ENCODE assay signal across 8 cellular contexts in genomic region chr2:218322756-218323525, GRCh38. TPM values are rescaled to one million over a fixed set of nuclear protein-coding genes. Genes with fewer than 3 reads are reported as not detected.
A peak's percentile ranks its signal among the peaks of the same experiment; 100 is the strongest.
DNase-seq lines count a peak whose midpoint lies in the region; ATAC-seq and TF ChIP-seq lines count a peak whose summit lies in the region.

No MANE protein-coding gene starts in this region.

- no peaks in the 10 kb centered on the region for H3K36me3 Mint-ChIP-seq in CD8-positive, alpha-beta T cell
- no peaks in the 10 kb centered on the region for H3K36me3 Mint-ChIP-seq in stimulated activated effector memory CD8-positive, alpha-beta T cell treated with anti-CD3 and anti-CD28 coated beads, Interleukin-12 subunit alpha, Interleukin-12 subunit beta, amount 100 ng/mL, for 72 hours

- no peaks in the 10 kb centered on the region for H3K27me3 ChIP-seq in CD8-positive, alpha-beta T cell (ENCODE audit: insufficient read depth, low read length)
- H3K27me3 ChIP-seq in esophagus muscularis mucosa (no peaks in the 10 kb centered on the region), muscle layer of duodenum (ENCODE audit: low read depth, low read length) (no peaks in the 10 kb centered on the region)

- peaks cover 4% of the 10 kb centered on the region for H3K27me3 Mint-ChIP-seq in CD8-positive, alpha-beta T cell (ENCODE audit: low read depth)

- intact Hi-C loops in CD8-positive, alpha-beta T cell (cut with DNase I, micrococcal nuclease), result loop anchor here in 1 of 2 experiments (1.0 to 5.0 kb wide), 3 partner anchors 22 to 53 kb away; partner anchors contain the start of genes AAMP and PNKD
- intact Hi-C loops in esophagus muscularis mucosa (cut with DNase I), result loop anchor here (5.0 kb wide), 1 partner anchor 39 kb away; no protein-coding TSS in a partner anchor

- H3K27ac Mint-ChIP-seq in CD8-positive, alpha-beta T cell, result peak overlapping the region; percentile 77
- no peak overlapping the region for H3K27ac Mint-ChIP-seq in stimulated activated effector memory CD8-positive, alpha-beta T cell treated with anti-CD3 and anti-CD28 coated beads, Interleukin-12 subunit alpha, Interleukin-12 subunit beta, amount 100 ng/mL, for 72 hours

- no peaks in the 10 kb centered on the region for H3K36me3 ChIP-seq in CD8-positive, alpha-beta T cell (ENCODE audit: insufficient read depth, low read length)
- H3K36me3 ChIP-seq in esophagus muscularis mucosa (no peaks in the 10 kb centered on the region), muscle layer of duodenum (ENCODE audit: control insufficient read depth in 1 of 2, insufficient read depth in 2 of 2, low read length in 2 of 2) (no peaks in the 10 kb centered on the region)

- POLR2A ChIA-PET in CD8-positive, alpha-beta T cell (lab: Charles Lee), result interaction anchor here (0.8 kb wide), 1 partner anchor 71 kb away, joined by 3 read pairs; no protein-coding TSS in a partner anchor

- H3K4me3 ChIP-seq in CD8-positive, alpha-beta T cell (ENCODE audit: low read depth, low read length), result peak overlapping the region; percentile 48
- peak overlapping the region; percentile 79 to 94 (median 82) for H3K4me3 ChIP-seq in esophagus muscularis mucosa
- H3K4me3 ChIP-seq in muscle layer of duodenum (ENCODE audit: low read depth in 1 of 2, low read length in 2 of 2), result peak overlapping the region; percentile 71 to 80

- WGBS in esophagus muscularis mucosa, result under 1% methylated on average over 24 of the region's 69 CpGs

- peaks cover 49% of the 10 kb centered on the region for H3K4me1 ChIP-seq in CD8-positive, alpha-beta T cell (ENCODE audit: insufficient read depth, low read length)
- peaks cover 17 to 31% (median 26%) of the 10 kb centered on the region in 4 donors for H3K4me1 ChIP-seq in esophagus muscularis mucosa
- H3K4me1 ChIP-seq in muscle layer of duodenum (ENCODE audit: control insufficient read depth in 1 of 2, insufficient read depth in 2 of 2, low read length in 2 of 2), result peaks cover 7 to 13% of the 10 kb centered on the region in 2 donors

- H3K4me3 Mint-ChIP-seq in CD8-positive, alpha-beta T cell, result peak overlapping the region; percentile 86
- H3K4me3 Mint-ChIP-seq in stimulated activated effector memory CD8-positive, alpha-beta T cell treated with anti-CD3 and anti-CD28 coated beads, Interleukin-12 subunit alpha, Interleukin-12 subunit beta, amount 100 ng/mL, for 72 hours, result peak overlapping the region; percentile 77

- no peaks in the 10 kb centered on the region for H3K9me3 ChIP-seq in CD8-positive, alpha-beta T cell (ENCODE audit: low read length)
- H3K9me3 ChIP-seq in esophagus muscularis mucosa (no peaks in the 10 kb centered on the region), muscle layer of duodenum (ENCODE audit: control insufficient read depth in 1 of 2, low read length in 2 of 2) (no peaks in the 10 kb centered on the region)

- no peak for TF ChIP-seq POLR2A in esophagus muscularis mucosa (IDR thresholded peaks at IDR 0.05; ENCODE audit: low read depth)

- peak; percentile 70 for ATAC-seq in CD8-positive, alpha-beta T cell
- ATAC-seq in GM19455 (IDR thresholded peaks at IDR 0.05; ENCODE audit: unreplicated experiment), result peak; percentile 75
- ATAC-seq in stimulated activated effector memory CD8-positive, alpha-beta T cell treated with anti-CD3 and anti-CD28 coated beads, Interleukin-12 subunit alpha, Interleukin-12 subunit beta, amount 100 ng/mL, for 72 hours, result peak; percentile 78

- no peaks in the 10 kb centered on the region for H3K9me3 Mint-ChIP-seq in CD8-positive, alpha-beta T cell
- H3K9me3 Mint-ChIP-seq in stimulated activated effector memory CD8-positive, alpha-beta T cell treated with anti-CD3 and anti-CD28 coated beads, Interleukin-12 subunit alpha, Interleukin-12 subunit beta, amount 100 ng/mL, for 72 hours, result no peaks in the 10 kb centered on the region

- TF ChIP-seq EP300 in esophagus muscularis mucosa (IDR thresholded peaks at IDR 0.05), result no peak

- peaks cover 58% of the 10 kb centered on the region for H3K4me1 Mint-ChIP-seq in CD8-positive, alpha-beta T cell (ENCODE audit: low read depth)
- peaks cover 21% of the 10 kb centered on the region for H3K4me1 Mint-ChIP-seq in stimulated activated effector memory CD8-positive, alpha-beta T cell treated with anti-CD3 and anti-CD28 coated beads, Interleukin-12 subunit alpha, Interleukin-12 subunit beta, amount 100 ng/mL, for 72 hours

- H3K27ac ChIP-seq in CD8-positive, alpha-beta T cell (ENCODE audit: low read depth, low read length), result peak overlapping the region; percentile 48
- H3K27ac ChIP-seq in esophagus muscularis mucosa (replicated peaks in 1 of 4) (peak overlapping the region; percentile 67 to 83 (median 76)), muscle layer of duodenum (ENCODE audit: low read length) (peak overlapping the region; percentile 14)

- peak; percentile 9 to 70 (median 40) for DNase-seq in CD8-positive, alpha-beta T cell
- DNase-seq in HK-2 (ENCODE audit: unreplicated experiment) (peak; percentile 91), NOMO-1 treated with DMSO at 0.1 percent for 48 hours (lab: John Stamatoyannopoulos, UW; ENCODE audit: unreplicated experiment) (peak; percentile 80), activated T-cell treated with anti-CD3 and anti-CD28 coated beads for 48 hours (ENCODE audit: low read depth) (peak; percentile 37), esophagus muscularis mucosa (ENCODE audit: extremely low spot score) (no peak)
- DNase-seq in stimulated activated effector memory CD8-positive, alpha-beta T cell treated with anti-CD3 and anti-CD28 coated beads, Interleukin-12 subunit alpha, Interleukin-12 subunit beta, amount 100 ng/mL, for 72 hours (ENCODE audit: low spot score in 2 of 2), result peak; percentile 47 to 73

- CTCF ChIA-PET in CD8-positive, alpha-beta T cell (lab: Charles Lee), result interaction anchor here (1.2 to 4.1 kb wide), 5 partner anchors 21 to 51 kb away, joined by 3 to 33 read pairs (median 5); partner anchors contain the start of gene CATIP

- TF ChIP-seq CTCF in CD8-positive, alpha-beta T cell (IDR thresholded peaks at IDR 0.05), result no peak
- no peak for TF ChIP-seq CTCF in esophagus muscularis mucosa (IDR thresholded peaks at IDR 0.05)

RNA-seq across cellular contexts. Expression of gene TMBIM1, which starts 30.6 kb away (rescaled TPM):
- 10 to 100 TPM; 80.8 to 86.7 TPM for total RNA-seq in CD8-positive, alpha-beta T cell
- total RNA-seq in esophagus muscularis mucosa, result 100 to 1,000 TPM; 131 to 238 (median 197) TPM

RNA-seq across cellular contexts. Expression of gene CATIP, which starts 33.7 kb away (rescaled TPM):
- total RNA-seq in CD8-positive, alpha-beta T cell, result not detected
- total RNA-seq in esophagus muscularis mucosa, result not detected

RNA-seq across cellular contexts. Expression of gene PNKD, which starts 52.6 kb away (rescaled TPM):
- 1 to 10 TPM; 7.1 to 7.2 TPM for total RNA-seq in CD8-positive, alpha-beta T cell
- 10 to 100 TPM; 40.3 to 74.1 (median 56.5) TPM for total RNA-seq in esophagus muscularis mucosa

RNA-seq across cellular contexts. Expression of gene AAMP, which starts 53.0 kb away (rescaled TPM):
- total RNA-seq in CD8-positive, alpha-beta T cell, result 10 to 100 TPM; 44.7 to 50.4 TPM
- total RNA-seq in esophagus muscularis mucosa, result 100 to 1,000 TPM; 104 to 169 (median 144) TPM

RNA-seq across cellular contexts. Expression of gene SLC11A1, which starts 59.1 kb away (rescaled TPM):
- total RNA-seq in CD8-positive, alpha-beta T cell, result under 1 TPM; 0.72 to 0.92 TPM
- 10 to 100 TPM in 2 of 4 donors, 1 to 10 TPM in 2; 5.6 to 38.1 (median 20.7) TPM for total RNA-seq in esophagus muscularis mucosa

Comparison
In these comparisons a context has a peak if more than half of its experiments do, and no peak if none do; other contexts are left out.
1. H3K27ac ChIP-seq: peak in every context shown above with its lines; median percentile 76 in esophagus muscularis mucosa; 48 in CD8-positive, alpha-beta T cell; 14 in muscle layer of duodenum.
2. RNA of gene PNKD, which starts 52.6 kb away (total RNA-seq): 40.3 to 74.1 TPM in esophagus muscularis mucosa; 7.1 to 7.2 TPM in CD8-positive, alpha-beta T cell; every median in the first group is over 4 times any median in the second.
3. Peak in every context shown above with its lines, with median percentiles within 50 percentile points of each other: ATAC-seq and H3K4me3 ChIP-seq.